8 cellular contexts compared by ENCODE assay signal in the genomic region with DNA sequence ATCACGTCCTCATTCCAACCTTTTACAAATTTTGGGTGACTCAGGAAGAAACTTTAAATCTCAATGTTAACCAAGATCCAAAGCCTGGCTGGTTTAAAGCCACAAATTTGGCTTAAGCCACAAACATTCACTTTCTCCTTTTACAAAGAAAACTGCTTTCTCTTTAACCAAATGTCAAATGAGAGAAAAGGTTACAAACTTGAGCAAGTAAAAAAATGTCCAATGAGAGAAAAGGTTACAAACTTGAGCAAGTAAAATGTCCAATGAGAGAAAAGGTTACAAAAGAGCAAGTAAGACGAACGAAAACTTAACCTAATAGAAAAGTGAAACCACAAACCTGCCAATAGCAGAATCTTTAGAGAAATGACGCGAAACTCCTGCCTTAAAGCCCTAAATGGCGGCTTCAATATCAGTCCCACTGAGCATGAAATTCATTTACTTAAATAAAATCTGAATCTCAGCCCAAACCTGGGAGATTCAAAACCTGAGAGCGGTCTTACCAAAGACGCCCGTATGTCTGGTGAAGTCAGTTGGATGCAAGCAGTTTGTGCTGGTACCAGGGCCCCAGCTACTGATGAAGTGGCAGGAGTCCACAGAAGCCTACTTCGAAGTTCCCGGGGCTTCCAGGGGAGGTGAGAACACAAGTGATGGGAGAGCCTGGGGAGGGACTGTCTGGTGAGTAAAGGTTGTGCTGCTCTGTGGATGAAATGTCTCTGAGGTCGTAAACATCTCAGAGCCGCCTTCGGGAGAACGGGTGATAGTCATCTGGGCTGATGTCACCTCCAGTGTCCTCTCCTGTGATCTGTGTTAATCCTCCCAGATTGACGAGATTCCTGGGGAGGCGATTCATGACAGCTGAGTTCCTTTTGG.
DNase-seq lines count a peak whose midpoint lies in the region; ATAC-seq, FAIRE-seq and TF ChIP-seq lines count a peak whose summit lies in the region.

No MANE protein-coding gene starts in this region.

- TSS peak; percentile 72 for BruUV-seq in PC-3 (replicated peaks; lab: Mats Ljungman, UMichigan)

- peak overlapping the region; percentile 60 for H3K9ac ChIP-seq in PC-3 (ENCODE audit: low read length)

- POLR2A ChIA-PET in PC-3 (lab: Charles Lee; ENCODE audit: unreplicated experiment): no interaction called here

- H3K27me3 ChIP-seq in PC-3 (ENCODE audit: low read length) (peaks cover 8% of the 10 kb centered on the region; the same call in 1 of the 2 replicates), prostate gland (replicated peaks; ENCODE audit: insufficient read depth) (no peaks in the 10 kb centered on the region)

- ATAC-seq in HG03571 (IDR thresholded peaks at IDR 0.05; ENCODE audit: unreplicated experiment) (peak; percentile 79), PC-3 (peak; percentile 77)

- H3K4me1 ChIP-seq in PC-3 (ENCODE audit: insufficient read depth, low read length) (peaks cover 6% of the 10 kb centered on the region), prostate gland (replicated peaks) (no peaks in the 10 kb centered on the region)

- TF ChIP-seq CTCF in GM20000 (IDR thresholded peaks at IDR 0.05; ENCODE audit: extremely low read depth, missing control alignments) (no peak), PC-3 (conservative IDR thresholded peaks at IDR 0.05; ENCODE audit: low read depth, low read length) (no peak), prostate gland (IDR thresholded peaks at IDR 0.05) (no peak)

- no peaks in the 10 kb centered on the region for H3K79me2 ChIP-seq in PC-3 (ENCODE audit: low read length)

- no peaks in the 10 kb centered on the region for H3F3A ChIP-seq in PC-3 (ENCODE audit: low read length, unreplicated experiment)

- H3K36me3 ChIP-seq in PC-3 (ENCODE audit: low read depth, low read length): no peaks in the 10 kb centered on the region
- no peaks in the 10 kb centered on the region for H3K36me3 ChIP-seq in prostate gland

- no peaks in the 10 kb centered on the region for H3K9me2 ChIP-seq in PC-3 (replicated peaks; ENCODE audit: low read length)

- peak; percentile 42 for TF ChIP-seq POLR2A in prostate gland (IDR thresholded peaks at IDR 0.05)

- intact Hi-C loops in PC-3 (cut with micrococcal nuclease) (loop anchor here (1.0 to 10.0 kb wide), 8 partner anchors 25 to 806 kb away; partner anchors contain the start of genes EN2 and INSIG1), prostate gland (cut with DNase I) (loop anchor here (2.0 to 10.0 kb wide), 6 partner anchors 74 to 836 kb away; partner anchors contain the start of gene PAXIP1), posterior vena cava (cut with DNase I) (loop anchor here in 1 of 2 donors (5.0 to 10.0 kb wide), 2 partner anchors 76 to 414 kb away; partner anchors contain the start of gene PAXIP1)

- FAIRE-seq in frontal cortex (lab: Jason Lieb, UNC): peak; percentile 83

- H2AFZ ChIP-seq in PC-3 (ENCODE audit: low read length): peak overlapping the region; percentile 95

- H4K20me1 ChIP-seq in PC-3 (ENCODE audit: low read length): no peaks in the 10 kb centered on the region

- H3K27ac ChIP-seq in PC-3 (ENCODE audit: low read length) (peak overlapping the region; percentile 11), prostate gland (peak overlapping the region; percentile 93)

- DNase-seq in DMS79 (lab: John Stamatoyannopoulos, UW) (peak; percentile 82), GM20000 (ENCODE audit: low spot score) (peak; percentile 84), PC-3 (peak; percentile 98), frontal cortex (ENCODE audit: low spot score in 2 of 2) (peak in 1 of 2 donors; percentile 47), prostate gland (ENCODE audit: low spot score) (peak; percentile 69), posterior vena cava (ENCODE audit: low spot score) (no peak)
- peak; percentile 79 for DNase-seq in activated effector memory CD4-positive, alpha-beta T cell treated with anti-CD3 and anti-CD28 coated beads, Interleukin-2, amount 50 U/mL, for 16 hours

- H3K4me3 ChIP-seq in PC-3 (ENCODE audit: low read length): peak overlapping the region; percentile 76
- H3K4me3 ChIP-seq in prostate gland: peak overlapping the region; percentile 42 to 55

- CTCF ChIA-PET in PC-3 (lab: Charles Lee): interaction anchor here (0.5 to 1.4 kb wide), 7 partner anchors 14 to 428 kb away, joined by 3 to 9 read pairs (median 4); no protein-coding TSS in a partner anchor

- H3K4me2 ChIP-seq in PC-3 (ENCODE audit: low read length): peak overlapping the region; percentile 96

- H3K9me3 ChIP-seq in PC-3 (ENCODE audit: low read length) (no peaks in the 10 kb centered on the region), prostate gland (no peaks in the 10 kb centered on the region)

- 3% methylated on average over 17 of the region's 17 CpGs for WGBS in prostate gland
